ENCODE assay signal across 18 cellular contexts in genomic region chr7:20197125-20197524, GRCh38. TPM values are rescaled to one million over a fixed set of nuclear protein-coding genes. Genes with fewer than 3 reads are reported as not detected.
DNase-seq lines count a peak whose midpoint lies in the region; ATAC-seq and TF ChIP-seq lines count a peak whose summit lies in the region.
"Had no signal": no experiment of that assay in that cellular context is flagged by ENCODE, and none has a peak within 500 bp of the region (broad histone marks: within the 10 kb centered on the region; RNA-seq: fewer than 3 reads in every experiment).

No MANE protein-coding gene starts in this region.

- H3F3A ChIP-seq in GM23338 (replicated peaks; ENCODE audit: low read depth) = no peaks in the 10 kb centered on the region

- H3K9me3 Mint-ChIP-seq in GM23338 (no peaks in the 10 kb centered on the region), osteocyte (ENCODE audit: unreplicated experiment) (no peaks in the 10 kb centered on the region)

- H3K27me3 Mint-ChIP-seq in GM23338 (ENCODE audit: insufficient read depth, low read depth, poor library complexity) (no peaks in the 10 kb centered on the region), osteocyte (ENCODE audit: unreplicated experiment) (no peaks in the 10 kb centered on the region)

- intact Hi-C loops in left ventricle myocardium superior (cut with micrococcal nuclease) = no loop called here

- DNase-seq in GM23338 (ENCODE audit: low spot score) = no peak
- peak; percentile 9 for DNase-seq in NCI-H146 treated with DMSO at 0.1 percent for 48 hours (lab: John Stamatoyannopoulos, UW; ENCODE audit: unreplicated experiment)
- peak; percentile 41 for DNase-seq in choroid plexus epithelial cell (ENCODE audit: low read depth)
- DNase-seq in osteocyte (ENCODE audit: extremely low spot score, unreplicated experiment) = no peak
- no peak for DNase-seq in left ventricle myocardium superior
- no peak for DNase-seq in globus pallidus (ENCODE audit: low spot score)
- DNase-seq: DMS79 treated with DMSO at 0.1 percent for 48 hours, NCI-H1048, NCI-H1436 treated with DMSO at 0.1 percent for 48 hours, NCI-H2081, NCI-H2171 treated with DMSO at 0.1 percent for 48 hours, NCI-H446, NCI-H526 treated with DMSO at 0.1 percent for 48 hours had no signal

- H4K20me1 ChIP-seq in GM23338 (replicated peaks; ENCODE audit: insufficient read depth) = no peaks in the 10 kb centered on the region
- H4K20me1 ChIP-seq: BLaER1 treated with 17β-estradiol and CSF1 and Interleukin-3, amounts not matched to agents 10 nM and 100 nM had no signal

- no peak for ATAC-seq in GM23338
- no peak for ATAC-seq in left ventricle myocardium superior
- ATAC-seq in GM19452 (IDR thresholded peaks at IDR 0.05; ENCODE audit: unreplicated experiment) = no peak
- ATAC-seq: Panc1 had no signal

- H2AFZ ChIP-seq in GM23338 = no peak overlapping the region

- H3K4me1 ChIP-seq in GM23338 (ENCODE audit: insufficient read depth) = peaks cover 17% of the 10 kb centered on the region

- H3K27ac Mint-ChIP-seq in GM23338 = 0 out of 2 replicates have a peak overlapping the region, but pooled peaks have one; percentile 13
- H3K27ac Mint-ChIP-seq in osteocyte (ENCODE audit: unreplicated experiment) = peak overlapping the region; percentile 53

- H3K79me2 ChIP-seq in GM23338 (replicated peaks; ENCODE audit: insufficient read depth) = no peaks in the 10 kb centered on the region

- no peaks in the 10 kb centered on the region for H3K36me3 Mint-ChIP-seq in GM23338 (ENCODE audit: low read depth)
- H3K36me3 Mint-ChIP-seq in osteocyte (ENCODE audit: unreplicated experiment) = no peaks in the 10 kb centered on the region

- H3K27ac ChIP-seq in GM23338 (ENCODE audit: low read depth) = no peak overlapping the region
- H3K27ac ChIP-seq: KMS-11, SJCRH30 had no signal

- H3K4me3 Mint-ChIP-seq in GM23338 (no peak overlapping the region), osteocyte (ENCODE audit: unreplicated experiment) (no peak overlapping the region)

- no peaks in the 10 kb centered on the region for H3K9me2 ChIP-seq in GM23338 (ENCODE audit: insufficient read depth)

- H3K36me3 ChIP-seq in GM23338 (ENCODE audit: insufficient read depth) = no peaks in the 10 kb centered on the region
- H3K36me3 ChIP-seq: BLaER1 treated with 17β-estradiol and CSF1 and Interleukin-3, amounts not matched to agents 10 nM and 100 nM; SJCRH30 had no signal

- H3K4me3 ChIP-seq in GM23338 (no peak overlapping the region), choroid plexus epithelial cell (ENCODE audit: low read depth, low read length) (no peak overlapping the region)
- H3K4me3 ChIP-seq: BLaER1 treated with 17β-estradiol and CSF1 and Interleukin-3, amounts not matched to agents 10 nM and 100 nM; SJCRH30 had no signal

- H3K4me1 Mint-ChIP-seq in GM23338 (peaks cover 24% of the 10 kb centered on the region), osteocyte (ENCODE audit: unreplicated experiment) (peaks cover 27% of the 10 kb centered on the region)

- no peak for TF ChIP-seq CTCF in GM23338 (conservative IDR thresholded peaks at IDR 0.05; ENCODE audit: low read depth in 2 of 2)
- TF ChIP-seq CTCF in choroid plexus epithelial cell (conservative IDR thresholded peaks at IDR 0.05; ENCODE audit: low read depth, low read length) = no peak
- no peak for TF ChIP-seq CTCF in osteocyte (IDR thresholded peaks at IDR 0.05)

- H3K4me2 ChIP-seq in GM23338 = no peak overlapping the region
- H3K4me2 ChIP-seq: KMS-11 had no signal

- H3K27me3 ChIP-seq in GM23338 (ENCODE audit: insufficient read depth) = no peaks in the 10 kb centered on the region
- H3K27me3 ChIP-seq: BLaER1 treated with 17β-estradiol and CSF1 and Interleukin-3, amounts not matched to agents 10 nM and 100 nM; SJCRH30 had no signal

TF ChIP-seq in GM23338, 12 proteins besides CTCF, POLR2A, EP300 and RAD21 (continues in another document):
- TF ChIP-seq POLR2AphosphoS5 (IDR thresholded peaks at IDR 0.05; ENCODE audit: low read depth) = no peak
- TF ChIP-seq REST (IDR thresholded peaks at IDR 0.05; ENCODE audit: unreplicated experiment) = no peak
- no peak for TF ChIP-seq STAT1 (IDR thresholded peaks at IDR 0.05; ENCODE audit: unreplicated experiment)
- no peak for TF ChIP-seq ZNF114 (CRISPR knock-in tag; IDR thresholded peaks at IDR 0.05)
- TF ChIP-seq ZNF331 (CRISPR knock-in tag; IDR thresholded peaks at IDR 0.05; ENCODE audit: low read depth) = no peak
- TF ChIP-seq EZH2phosphoT487 (IDR thresholded peaks at IDR 0.05; ENCODE audit: unreplicated experiment) = no peak
- TF ChIP-seq JUNB (IDR thresholded peaks at IDR 0.05; ENCODE audit: unreplicated experiment) = no peak
- no peak for TF ChIP-seq NANOG (IDR thresholded peaks at IDR 0.05; ENCODE audit: borderline replicate concordance)
- no peak for TF ChIP-seq CREB1 (CRISPR knock-in tag; IDR thresholded peaks at IDR 0.05; ENCODE audit: low read depth)
- TF ChIP-seq ETS1 (IDR thresholded peaks at IDR 0.05) = no peak
- TF ChIP-seq EZH2 (IDR thresholded peaks at IDR 0.05; ENCODE audit: low read depth, unreplicated experiment) = no peak

RNA-seq across cellular contexts. Expression of gene MACC1, which starts 20.1 kb away (rescaled TPM):
- 13.4 and 14.2 TPM in 2 replicates for total RNA-seq in GM23338 (2014; rRNA removed; shearing (Covaris generic))
- polyA plus RNA-seq in GM23338 (2016; fragmentation: Nextera tagmentation; extraction: Ambion mirVana) = 3.4 and 5.2 TPM in 2 replicates
- total RNA-seq in osteocyte = not detected in 2 replicates
- total RNA-seq in left ventricle myocardium superior = 0.05 TPM

Comparison
In these comparisons a context has a peak if more than half of its experiments do, and no peak if none do; other contexts are left out.
1. DNase-seq: peak in NCI-H146 treated with DMSO at 0.1 percent for 48 hours (single experiment) and choroid plexus epithelial cell (single experiment); none in GM23338 (single experiment), osteocyte (single experiment), left ventricle myocardium superior (single experiment) and globus pallidus (single experiment).
2. RNA of gene MACC1, which starts 20.1 kb away (total RNA-seq): 13.4 to 14.2 TPM in GM23338; 0.05 TPM in left ventricle myocardium superior (single experiment) and not detected in osteocyte; every median in the first group is over 10 times any median in the second.